Comparison of ENCODE assay signal across 1 cellular context in genomic region chr17:40490982-40491381, GRCh38.
TF ChIP-seq lines count a peak whose summit lies in the region.

No MANE protein-coding gene starts in this region.

TF ChIP-seq in HepG2, 621 proteins besides CTCF, POLR2A, EP300 and RAD21:
- TF ChIP-seq KLF15 (CRISPR knock-in tag; IDR thresholded peaks at IDR 0.05; ENCODE audit: borderline replicate concordance): no peak
- TF ChIP-seq EEA1 (CRISPR knock-in tag; IDR thresholded peaks at IDR 0.05; ENCODE audit: borderline replicate concordance): no peak
- no peak for TF ChIP-seq TOE1 (CRISPR knock-in tag; IDR thresholded peaks at IDR 0.05)
- TF ChIP-seq NFKBIZ (CRISPR knock-in tag; IDR thresholded peaks at IDR 0.05): no peak
- no peak for TF ChIP-seq PTBP1 (IDR thresholded peaks at IDR 0.05; ENCODE audit: low read depth, low read length, poor library complexity, severe bottlenecking)
- no peak for TF ChIP-seq MEIS1 (CRISPR knock-in tag; IDR thresholded peaks at IDR 0.05; ENCODE audit: borderline replicate concordance)
- TF ChIP-seq PHB2 (IDR thresholded peaks at IDR 0.05; ENCODE audit: partially characterized antibody): no peak
- no peak for TF ChIP-seq THAP11 (CRISPR knock-in tag; IDR thresholded peaks at IDR 0.05)
- TF ChIP-seq POLR2G (IDR thresholded peaks at IDR 0.05; ENCODE audit: low read depth, low read length): no peak
- TF ChIP-seq HNRNPLL (IDR thresholded peaks at IDR 0.05; ENCODE audit: low read depth, low read length, poor library complexity, severe bottlenecking): no peak
- TF ChIP-seq ZNF432 (CRISPR knock-in tag; IDR thresholded peaks at IDR 0.05; ENCODE audit: borderline replicate concordance): no peak
- TF ChIP-seq DNMT3B (CRISPR knock-in tag; conservative IDR thresholded peaks at IDR 0.05): no peak
- no peak for TF ChIP-seq ZBTB42 (CRISPR knock-in tag; IDR thresholded peaks at IDR 0.05)
- TF ChIP-seq ZFP62 (CRISPR knock-in tag; IDR thresholded peaks at IDR 0.05): no peak
- no peak for TF ChIP-seq HNF1B (CRISPR knock-in tag; IDR thresholded peaks at IDR 0.05)
- no peak for TF ChIP-seq ELF4 (CRISPR knock-in tag; IDR thresholded peaks at IDR 0.05; ENCODE audit: borderline replicate concordance)
- TF ChIP-seq ZNF354B (CRISPR knock-in tag; IDR thresholded peaks at IDR 0.05): no peak
- TF ChIP-seq ZNF253 (CRISPR knock-in tag; IDR thresholded peaks at IDR 0.05; ENCODE audit: borderline replicate concordance): no peak
- no peak for TF ChIP-seq HNF1A (IDR thresholded peaks at IDR 0.05; ENCODE audit: low read depth)
- TF ChIP-seq HNF1A (CRISPR knock-in tag; IDR thresholded peaks at IDR 0.05; ENCODE audit: borderline replicate concordance): no peak
- no peak for TF ChIP-seq ZNF160 (CRISPR knock-in tag; IDR thresholded peaks at IDR 0.05)
